ENCODE assay signal across 8 cellular contexts in the genomic region with DNA sequence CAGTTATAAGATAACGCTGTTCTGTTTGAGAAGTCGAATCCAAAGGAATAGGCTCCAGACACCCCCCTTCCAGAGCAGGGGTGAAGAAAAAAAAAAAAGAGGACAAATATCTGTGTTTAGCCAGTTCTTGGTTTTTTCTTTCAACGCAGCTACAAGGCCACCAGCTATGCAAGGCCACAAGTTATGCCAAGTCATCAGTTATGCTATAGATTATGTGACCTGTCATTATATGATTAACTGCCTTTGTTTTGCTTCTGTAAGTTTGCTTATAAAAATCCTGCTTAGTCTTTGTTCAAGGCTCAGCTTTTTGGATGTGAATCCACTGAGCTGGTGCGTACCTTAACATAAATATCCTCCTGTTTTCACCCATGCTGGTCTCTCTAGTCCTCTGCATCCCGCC. TPM values are rescaled to one million over a fixed set of nuclear protein-coding genes. Genes with fewer than 3 reads are reported as not detected.
A peak's percentile ranks its signal among the peaks of the same experiment; 100 is the strongest.
DNase-seq lines count a peak whose midpoint lies in the region; ATAC-seq, FAIRE-seq and TF ChIP-seq lines count a peak whose summit lies in the region.
"Not testable (repeated sequence)": the region's sequence is repeated elsewhere in the genome, so short reads cannot be mapped to it uniquely, and the experiment has no call there.

No MANE protein-coding gene starts in this region.

- H3K4me1 Mint-ChIP-seq in activated T-cell treated with anti-CD3 and anti-CD28 coated beads, Interleukin-2, amount 50 U/mL, for 4 hours (ENCODE audit: low read depth): peaks cover 20% of the 10 kb centered on the region
- peaks cover 18 to 31% (median 24%) of the 10 kb centered on the region in 7 donors for H3K4me1 Mint-ChIP-seq in naive thymus-derived CD4-positive, alpha-beta T cell

- not testable (repeated sequence) for H3K36me3 Mint-ChIP-seq in activated T-cell treated with anti-CD3 and anti-CD28 coated beads, Interleukin-2, amount 50 U/mL, for 4 hours (ENCODE audit: insufficient read depth); naive thymus-derived CD4-positive, alpha-beta T cell

- not testable (repeated sequence) for H3K9me2 ChIP-seq in SU-DHL-6 (replicated peaks; ENCODE audit: insufficient read depth, low read length)

- H3K4me3 ChIP-seq in BLaER1 (peak overlapping the region; percentile 82; the same call in 1 of the 2 replicates), SU-DHL-6 (ENCODE audit: insufficient read depth, low read length, poor library complexity, severe bottlenecking) (peak overlapping the region; percentile 76), fibroblast of pulmonary artery (replicated peaks; ENCODE audit: low read depth, low read length) (peak overlapping the region; percentile 88), skeletal muscle satellite cell (ENCODE audit: low read length) (peak overlapping the region; percentile 95)
- H3K4me3 ChIP-seq in K562; naive thymus-derived CD4-positive, alpha-beta T cell (ENCODE audit: low read length): not testable (repeated sequence)

- not testable (repeated sequence) for H3K27ac ChIP-seq in BLaER1; SU-DHL-6 (ENCODE audit: low read depth, low read length); K562 (ENCODE audit: extremely low read depth, low read depth, low read length); naive thymus-derived CD4-positive, alpha-beta T cell (ENCODE audit: low read depth, low read length)

- H3K4me1 ChIP-seq in BLaER1 (peaks cover 27% of the 10 kb centered on the region), K562 (replicated peaks in 1 of 2; ENCODE audit: control insufficient read depth in 2 of 2, insufficient read depth in 2 of 2, low read length in 2 of 2) (peaks cover 20 to 24% of the 10 kb centered on the region in 2 experiments; a peak in 4 of 5 replicates), skeletal muscle satellite cell (ENCODE audit: control insufficient read depth, insufficient read depth, low read length) (peaks cover 16% of the 10 kb centered on the region)
- peaks cover 18 to 19% of the 10 kb centered on the region in 2 donors for H3K4me1 ChIP-seq in naive thymus-derived CD4-positive, alpha-beta T cell (ENCODE audit: control insufficient read depth in 2 of 2, insufficient read depth in 2 of 2, low read length in 2 of 2)

- in situ Hi-C loops in K562 (cut with MboI): not testable (repeated sequence)

- H3K27ac Mint-ChIP-seq in naive thymus-derived CD4-positive, alpha-beta T cell: peak overlapping the region in 3 of 9 donors; percentile 0 to 66 (median 40)

- TF ChIP-seq CTCF in SU-DHL-6 (IDR thresholded peaks at IDR 0.05; ENCODE audit: insufficient read depth, low read length, poor library complexity, severe bottlenecking); K562 (IDR thresholded peaks at IDR 0.05 in 2 of 3, conservative IDR thresholded peaks at IDR 0.05 in 1 of 3; ENCODE audit: insufficient read depth in 2 of 3, low read depth in 1 of 3, low read length in 3 of 3); fibroblast of pulmonary artery (IDR thresholded peaks at IDR 0.05; ENCODE audit: low read length, missing control alignments): not testable (repeated sequence)

- FAIRE-seq in K562 (lab: Jason Lieb, UNC): not testable (repeated sequence)

- H4K20me1 ChIP-seq in BLaER1 (peaks cover 24% of the 10 kb centered on the region), K562 (replicated peaks; ENCODE audit: control insufficient read depth, insufficient read depth, low read length) (peaks cover 11% of the 10 kb centered on the region)
- H4K20me1 ChIP-seq in SU-DHL-6 (ENCODE audit: low read depth, low read length): not testable (repeated sequence)

- not testable (repeated sequence) for H3K9me1 ChIP-seq in K562 (ENCODE audit: control insufficient read depth, insufficient read depth, low read length)

- TSS peak; percentile 48 for BruUV-seq in K562 (replicated peaks; lab: Mats Ljungman, UMichigan)

- H3K9me3 ChIP-seq in BLaER1; SU-DHL-6 (ENCODE audit: insufficient read depth, low read length); K562 (replicated peaks; ENCODE audit: control insufficient read depth, insufficient read depth, low read depth, low read length); naive thymus-derived CD4-positive, alpha-beta T cell (ENCODE audit: control insufficient read depth in 2 of 3, low read length in 3 of 3); skeletal muscle satellite cell (replicated peaks; ENCODE audit: low read length): not testable (repeated sequence)

- H3K4me2 ChIP-seq in BLaER1 (peak overlapping the region; percentile 94), SU-DHL-6 (ENCODE audit: low read depth, low read length, poor library complexity, severe bottlenecking) (peak overlapping the region; percentile 94), K562 (ENCODE audit: insufficient read depth, low read length) (peak overlapping the region; percentile 0; the same call in 1 of the 2 replicates), skeletal muscle satellite cell (ENCODE audit: low read length) (peak overlapping the region; percentile 95)

- not testable (repeated sequence) for TF ChIP-seq POLR2A in K562 (conservative IDR thresholded peaks at IDR 0.05)

- DNase-seq in HEK293T (ENCODE audit: extremely low spot score); activated T-cell treated with anti-CD3 and anti-CD28 coated beads, Interleukin-2, amount 50 U/mL, for 4 hours; K562 (ENCODE audit: extremely low read depth in 1 of 4, low spot score in 3 of 4); fibroblast of pulmonary artery (ENCODE audit: low read depth); naive thymus-derived CD4-positive, alpha-beta T cell: not testable (repeated sequence)

- CTCF ChIA-PET in HEK293T (lab: Yijun Ruan, JAX): interaction anchor here (0.6 to 2.2 kb wide), 2 partner anchors 13 to 28 kb away, joined by 6 to 10 read pairs; no protein-coding TSS in a partner anchor
- CTCF ChIA-PET in K562 (lab: Yijun Ruan, JAX; ENCODE audit: low intra/inter-chr PET ratio): not testable (repeated sequence)
- CTCF ChIA-PET in naive thymus-derived CD4-positive, alpha-beta T cell (lab: Charles Lee): interaction anchor here (0.6 kb wide), 1 partner anchor 1235 kb away, joined by 3 read pairs; no protein-coding TSS in a partner anchor

- not testable (repeated sequence) for H3K27me3 Mint-ChIP-seq in activated T-cell treated with anti-CD3 and anti-CD28 coated beads, Interleukin-2, amount 50 U/mL, for 4 hours (ENCODE audit: low read depth); naive thymus-derived CD4-positive, alpha-beta T cell

- not testable (repeated sequence) for TF ChIP-seq RAD21 in K562 (CRISPR knock-in tag; conservative IDR thresholded peaks at IDR 0.05 in 1 of 2, IDR thresholded peaks at IDR 0.05 in 1 of 2)

- peaks cover 20% of the 10 kb centered on the region for H3F3A ChIP-seq in SU-DHL-6 (ENCODE audit: insufficient read depth)

- peak overlapping the region; percentile 89 for H3K4me3 Mint-ChIP-seq in activated T-cell treated with anti-CD3 and anti-CD28 coated beads, Interleukin-2, amount 50 U/mL, for 4 hours
- peak overlapping the region; percentile 53 to 95 (median 90) for H3K4me3 Mint-ChIP-seq in naive thymus-derived CD4-positive, alpha-beta T cell

- H3K36me3 ChIP-seq in BLaER1; SU-DHL-6 (ENCODE audit: low read length); naive thymus-derived CD4-positive, alpha-beta T cell (ENCODE audit: control insufficient read depth in 2 of 3, insufficient read depth in 3 of 3, low read length in 3 of 3); skeletal muscle satellite cell (ENCODE audit: insufficient read depth, low read length): not testable (repeated sequence)
- peaks cover 13% of the 10 kb centered on the region for H3K36me3 ChIP-seq in K562 (ENCODE audit: control insufficient read depth, insufficient read depth, low read length)

- H3K9me3 Mint-ChIP-seq in activated T-cell treated with anti-CD3 and anti-CD28 coated beads, Interleukin-2, amount 50 U/mL, for 4 hours; naive thymus-derived CD4-positive, alpha-beta T cell: not testable (repeated sequence)

- not testable (repeated sequence) for TF ChIP-seq EP300 in K562 (IDR thresholded peaks at IDR 0.05; ENCODE audit: low read length)

- peaks cover 38% of the 10 kb centered on the region for H3K79me2 ChIP-seq in SU-DHL-6 (ENCODE audit: insufficient read depth, low read length)
- peaks cover 37% of the 10 kb centered on the region for H3K79me2 ChIP-seq in K562 (ENCODE audit: control insufficient read depth, insufficient read depth, low read length)

- WGBS in K562 (ENCODE audit: insufficient coverage, low coverage, missing lambda C conversion rate): 39% methylated on average over 5 of the region's 5 CpGs

- POLR2A ChIA-PET in HEK293T (lab: Yijun Ruan, JAX): interaction anchor here (4.5 kb wide), 1 partner anchor 29 kb away, joined by 34 read pairs; no protein-coding TSS in a partner anchor
- POLR2A ChIA-PET in K562 (lab: Yijun Ruan, JAX): interaction anchor here (0.9 to 1.4 kb wide), 3 partner anchors 9 to 44 kb away, joined by 5 to 6 read pairs (median 5); no protein-coding TSS in a partner anchor
- POLR2A ChIA-PET in naive thymus-derived CD4-positive, alpha-beta T cell (lab: Charles Lee): not testable (repeated sequence)

- H3K9ac ChIP-seq in BLaER1 (peak overlapping the region; percentile 96), SU-DHL-6 (ENCODE audit: low read length) (peak overlapping the region; percentile 90; the same call in 1 of the 2 replicates), K562 (ENCODE audit: insufficient read depth in 1 of 2, low read depth in 2 of 2, low read length in 2 of 2) (peak overlapping the region in 1 of 2 experiments; percentile 63; a peak in 3 of 4 replicates), skeletal muscle satellite cell (ENCODE audit: low read depth, low read length) (peak overlapping the region; percentile 96)

- ATAC-seq in activated T-cell treated with anti-CD3 and anti-CD28 coated beads, Interleukin-2, amount 50 U/mL, for 4 hours; K562; naive thymus-derived CD4-positive, alpha-beta T cell: not testable (repeated sequence)

- not testable (repeated sequence) for H2AFZ ChIP-seq in SU-DHL-6 (ENCODE audit: low read depth, low read length, severe bottlenecking); K562 (ENCODE audit: low read depth, low read length)

- H3K27me3 ChIP-seq in BLaER1; SU-DHL-6 (ENCODE audit: low read length); K562 (ENCODE audit: control insufficient read depth in 2 of 2, insufficient read depth in 2 of 2, low read length in 2 of 2); naive thymus-derived CD4-positive, alpha-beta T cell (ENCODE audit: control insufficient read depth in 2 of 2, insufficient read depth in 2 of 2, low read length in 2 of 2); skeletal muscle satellite cell (ENCODE audit: control insufficient read depth, insufficient read depth, low read length): not testable (repeated sequence)

- intact Hi-C loops in K562 (cut with micrococcal nuclease): not testable (repeated sequence)
- intact Hi-C loops in naive thymus-derived CD4-positive, alpha-beta T cell (cut with micrococcal nuclease): loop anchor here (5.0 kb wide), 6 partner anchors 327 to 1618 kb away; a partner anchor contains a TSS

RNA-seq across cellular contexts. Expression of a gene that starts 1.5 kb away (rescaled TPM):
- total RNA-seq in activated T-cell treated with anti-CD3 and anti-CD28 coated beads, Interleukin-2, amount 50 U/mL, for 4 hours: 1 to 10 TPM; 2.7 to 3.0 (median 2.9) TPM
- total RNA-seq in K562 (2011; cell fraction: chromatin; rRNA removed; ENCODE audit: low replicate concordance): 7.9 and 8.5 TPM in 2 replicates
- total RNA-seq in K562 (2011; cell fraction: nucleolus; rRNA removed): 6.2 and 7.8 TPM in 2 replicates
- 7.3 and 8.0 TPM in 2 replicates for total RNA-seq in K562 (2011; cell fraction: nucleoplasm; rRNA removed)
- total RNA-seq in K562 (2014; rRNA removed) (2.5 and 3.1 TPM in 2 replicates), K562 (2014; rRNA removed; fragmentation: Illumina TruSeq; extraction: Trizol) (4.5 and 4.6 TPM in 2 replicates), K562 (2015; rRNA removed; fragmentation: Illumina TruSeq; extraction: Trizol) (3.3 and 3.6 TPM in 2 replicates), K562 (2021) (4.8 and 4.9 TPM in 2 replicates)
- polyA plus RNA-seq in K562 (2011; rRNA removed) (3.3 and 4.0 TPM in 2 replicates), K562 (2014; fragmentation: Illumina TruSeq; extraction: Trizol) (2.6 and 3.0 TPM in 2 replicates), K562 (2014; fragmentation: Nextera tagmentation; extraction: Ambion mirVana) (1 to 10 TPM; 1.1 to 1.2 TPM), K562 (2014; rRNA removed) (2.6 and 2.9 TPM in 2 replicates)
- 2.0 and 3.8 TPM in 2 replicates for polyA plus RNA-seq in K562 (2011; cell fraction: cytosol; rRNA removed)
- 2.5 and 2.9 TPM in 2 replicates for polyA plus RNA-seq in K562 (2011; cell fraction: nucleus; rRNA removed)
- 3.1 and 3.7 TPM in 2 replicates for polyA plus RNA-seq in K562 (2012)
- polyA minus RNA-seq in K562 (2011; rRNA and poly(A)+ RNA removed): 3.0 and 3.2 TPM in 2 replicates
- polyA minus RNA-seq in K562 (2011; cell fraction: cytosol; rRNA and poly(A)+ RNA removed): 2.3 and 2.4 TPM in 2 replicates
- 1.9 and 3.2 TPM in 2 replicates for polyA minus RNA-seq in K562 (2011; cell fraction: nucleus; rRNA and poly(A)+ RNA removed)
- total RNA-seq in naive thymus-derived CD4-positive, alpha-beta T cell: 1 to 10 TPM; 1.7 to 4.0 (median 2.8) TPM
- polyA plus RNA-seq in naive thymus-derived CD4-positive, alpha-beta T cell: 1 to 10 TPM; 1.7 to 2.1 TPM
- total RNA-seq in skeletal muscle satellite cell (2012; rRNA removed): 2.2 and 5.3 TPM in 2 replicates

RNA-seq across cellular contexts. Expression of a gene that starts 1.7 kb away (rescaled TPM):
- 100 to 1,000 TPM; 165 to 187 (median 179) TPM for total RNA-seq in activated T-cell treated with anti-CD3 and anti-CD28 coated beads, Interleukin-2, amount 50 U/mL, for 4 hours
- 31.1 and 38.1 TPM in 2 replicates for total RNA-seq in K562 (2011; cell fraction: chromatin; rRNA removed; ENCODE audit: low replicate concordance)
- total RNA-seq in K562 (2011; cell fraction: nucleolus; rRNA removed): 16.3 and 18.0 TPM in 2 replicates
- total RNA-seq in K562 (2011; cell fraction: nucleoplasm; rRNA removed): 15.6 and 17.2 TPM in 2 replicates
- total RNA-seq in K562 (2014; rRNA removed) (50.9 and 56.1 TPM in 2 replicates), K562 (2014; rRNA removed; fragmentation: Illumina TruSeq; extraction: Trizol) (53.8 and 55.0 TPM in 2 replicates), K562 (2015; rRNA removed; fragmentation: Illumina TruSeq; extraction: Trizol) (61.1 and 61.7 TPM in 2 replicates), K562 (2021) (69.8 and 76.0 TPM in 2 replicates)
- polyA plus RNA-seq in K562 (2011; rRNA removed) (13.4 and 15.2 TPM in 2 replicates), K562 (2014; fragmentation: Illumina TruSeq; extraction: Trizol) (62.1 and 62.4 TPM in 2 replicates), K562 (2014; fragmentation: Nextera tagmentation; extraction: Ambion mirVana) (10 to 100 TPM; 12.7 to 12.9 TPM), K562 (2014; rRNA removed) (30.1 and 33.3 TPM in 2 replicates)
- polyA plus RNA-seq in K562 (2011; cell fraction: cytosol; rRNA removed): 9.5 and 9.6 TPM in 2 replicates
- polyA plus RNA-seq in K562 (2011; cell fraction: nucleus; rRNA removed): 22.6 and 28.3 TPM in 2 replicates
- 43.6 and 52.5 TPM in 2 replicates for polyA plus RNA-seq in K562 (2012)
- 32.6 and 36.6 TPM in 2 replicates for polyA minus RNA-seq in K562 (2011; rRNA and poly(A)+ RNA removed)
- 25.7 and 27.8 TPM in 2 replicates for polyA minus RNA-seq in K562 (2011; cell fraction: cytosol; rRNA and poly(A)+ RNA removed)
- polyA minus RNA-seq in K562 (2011; cell fraction: nucleus; rRNA and poly(A)+ RNA removed): 11.3 and 11.9 TPM in 2 replicates
- total RNA-seq in naive thymus-derived CD4-positive, alpha-beta T cell: 10 to 100 TPM; 23.1 to 59.8 (median 43.9) TPM
- polyA plus RNA-seq in naive thymus-derived CD4-positive, alpha-beta T cell: 10 to 100 TPM; 12.6 to 33.7 TPM
- 30.4 and 37.5 TPM in 2 replicates for total RNA-seq in skeletal muscle satellite cell (2012; rRNA removed)

Comparison
In these comparisons a context has a peak if more than half of its experiments do, and no peak if none do; other contexts are left out.
1. H3K4me2 ChIP-seq: peak in every context shown above with its lines; median percentile 95 in skeletal muscle satellite cell; 94 in BLaER1; 94 in SU-DHL-6; 0 in K562.